ENCODE assay signal across 5 cellular contexts in the genomic region with DNA sequence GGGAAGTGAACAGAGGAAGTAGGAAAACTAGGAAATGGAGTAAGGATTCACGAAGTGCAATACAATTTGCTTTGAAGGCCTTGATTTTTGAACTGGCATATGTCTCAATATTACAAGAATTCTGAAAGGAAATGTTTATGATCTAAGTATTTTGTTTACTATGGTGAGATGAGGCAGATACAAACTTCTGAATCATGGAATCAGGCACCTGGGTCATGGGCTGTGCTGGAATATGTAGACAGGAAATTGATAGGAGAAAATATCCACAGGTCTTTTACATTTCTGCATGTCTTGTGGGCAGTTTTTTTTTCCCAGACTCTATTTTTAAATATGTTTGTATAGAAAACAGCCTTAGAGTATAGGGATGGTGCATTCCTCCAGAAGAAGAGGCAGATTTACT.
"Had no signal": no experiment of that assay in that cellular context is flagged by ENCODE, and none has a peak within 500 bp of the region (broad histone marks: within the 10 kb centered on the region; RNA-seq: fewer than 3 reads in every experiment).

No MANE protein-coding gene starts in this region.

- H3K36me3 Mint-ChIP-seq: IgD-negative memory B cell had no signal

- H3K4me1 Mint-ChIP-seq: GM23338, H9, IgD-negative memory B cell had no signal

- DNase-seq: H9, HCEC 1CT, KBM-7 had no signal

- H3K9me3 Mint-ChIP-seq: GM23338, H9 had no signal

- H3K27me3 Mint-ChIP-seq: IgD-negative memory B cell had no signal

- H3K4me3 Mint-ChIP-seq: GM23338, H9, IgD-negative memory B cell had no signal

- H3K27ac Mint-ChIP-seq: GM23338, H9, IgD-negative memory B cell had no signal
